In genomic region chr1:39958801-39959200, GRCh38 we compare ENCODE assay signal across 26 cellular contexts. TPM values are rescaled to one million over a fixed set of nuclear protein-coding genes. Genes with fewer than 3 reads are reported as not detected.
DNase-seq lines count a peak whose midpoint lies in the region; ATAC-seq, FAIRE-seq and TF ChIP-seq lines count a peak whose summit lies in the region.
"Had no signal": no experiment of that assay in that cellular context is flagged by ENCODE, and none has a peak within 500 bp of the region (broad histone marks: within the 10 kb centered on the region; RNA-seq: fewer than 3 reads in every experiment).

No MANE protein-coding gene starts in this region.

- TF ChIP-seq CTCF in K562 (IDR thresholded peaks at IDR 0.05 in 2 of 3, conservative IDR thresholded peaks at IDR 0.05 in 1 of 3; ENCODE audit: insufficient read depth in 2 of 3, low read depth in 1 of 3, low read length in 3 of 3) (no peak), left lung (IDR thresholded peaks at IDR 0.05) (no peak), D721Med (IDR thresholded peaks at IDR 0.05; ENCODE audit: insufficient read depth, missing control alignments) (no peak), foreskin keratinocyte (conservative IDR thresholded peaks at IDR 0.05) (no peak)

- H2AFZ ChIP-seq in Karpas-422 (ENCODE audit: low read length) (no peak overlapping the region), K562 (ENCODE audit: low read depth, low read length) (no peak overlapping the region)

- H3K4me3 Mint-ChIP-seq in stimulated activated memory B cell treated with anti-CD40 and anti-IgM and Interleukin-4, amounts not matched to agents 10 μg/mL and 1 μg/mL and 100 μg/mL, for 72 hours = no peak overlapping the region
- H3K4me3 Mint-ChIP-seq: activated naive CD4-positive, alpha-beta T cell treated with anti-CD3 and anti-CD28 coated beads, Interleukin-2, amount 50 U/mL, for 24 hours; mesothelial cell of epicardium; naive thymus-derived CD8-positive, alpha-beta T cell; stimulated activated naive CD8-positive, alpha-beta T cell treated with anti-CD3 and anti-CD28 coated beads, Interleukin-15, amount 100 ng/mL, for 72 hours; WTC11 had no signal

- POLR2A ChIA-PET in K562 (lab: Yijun Ruan, JAX) = interaction anchor here (0.5 to 1.3 kb wide), 4 partner anchors 9 to 133 kb away, joined by 3 to 4 read pairs (median 4); no protein-coding TSS in a partner anchor

- H3K36me3 Mint-ChIP-seq in stimulated activated memory B cell treated with anti-CD40 and anti-IgM and Interleukin-4, amounts not matched to agents 10 μg/mL and 1 μg/mL and 100 μg/mL, for 72 hours = peaks cover 47% of the 10 kb centered on the region
- H3K36me3 Mint-ChIP-seq: mesothelial cell of epicardium; naive thymus-derived CD8-positive, alpha-beta T cell had no signal

- FAIRE-seq in K562 (lab: Jason Lieb, UNC) = no peak
- FAIRE-seq in D721Med (lab: Jason Lieb, UNC) = no peak
- FAIRE-seq: GM12891, H1 had no signal

- H3K79me2 ChIP-seq in Karpas-422 (ENCODE audit: low read length) (peaks cover 52% of the 10 kb centered on the region), K562 (ENCODE audit: control insufficient read depth, insufficient read depth, low read length) (no peaks in the 10 kb centered on the region)

- ATAC-seq in K562 (no peak), left lung (no peak), GM18511 (IDR thresholded peaks at IDR 0.05; ENCODE audit: unreplicated experiment) (no peak), foreskin keratinocyte (no peak)
- no peak for ATAC-seq in stimulated activated memory B cell treated with anti-CD40 and anti-IgM and Interleukin-4, amounts not matched to agents 10 μg/mL and 1 μg/mL and 100 μg/mL, for 72 hours
- ATAC-seq: esophagus mucosa; left cardiac atrium; naive thymus-derived CD8-positive, alpha-beta T cell; stimulated activated naive CD8-positive, alpha-beta T cell treated with anti-CD3 and anti-CD28 coated beads, Interleukin-15, amount 100 ng/mL, for 72 hours; WTC11 had no signal

- H3K9me2 ChIP-seq in Karpas-422 (replicated peaks; ENCODE audit: insufficient read depth, low read length) = no peaks in the 10 kb centered on the region

- no peaks in the 10 kb centered on the region for H3K9me3 Mint-ChIP-seq in stimulated activated memory B cell treated with anti-CD40 and anti-IgM and Interleukin-4, amounts not matched to agents 10 μg/mL and 1 μg/mL and 100 μg/mL, for 72 hours
- H3K9me3 Mint-ChIP-seq: activated naive CD4-positive, alpha-beta T cell treated with anti-CD3 and anti-CD28 coated beads, Interleukin-2, amount 50 U/mL, for 24 hours; mesothelial cell of epicardium; naive thymus-derived CD8-positive, alpha-beta T cell; stimulated activated naive CD8-positive, alpha-beta T cell treated with anti-CD3 and anti-CD28 coated beads, Interleukin-15, amount 100 ng/mL, for 72 hours; WTC11 had no signal

- DNase-seq in Karpas-422 = no peak
- DNase-seq in K562 (ENCODE audit: extremely low read depth in 1 of 4, low spot score in 3 of 4) = no peak
- DNase-seq in left lung = no peak
- DNase-seq in D721Med (ENCODE audit: insufficient read length, low spot score) = no peak
- DNase-seq in foreskin keratinocyte = no peak
- DNase-seq: activated CD4-positive, alpha-beta T cell treated with anti-CD3 and anti-CD28 coated beads, Interleukin-2, amount 50 U/mL, for 48 hours; activated CD8-positive, alpha-beta memory T cell treated with anti-CD3 and anti-CD28 coated beads, Interleukin-2, amount 50 U/mL, for 4 hours; colonic mucosa; effector memory CD4-positive, alpha-beta T cell; foreskin melanocyte; left cardiac atrium; NCI-H1105 treated with DMSO at 0.1 percent for 48 hours; NCI-H2029; NCI-H2227 treated with DMSO at 0.1 percent for 48 hours; Peyer's patch; stimulated activated naive CD8-positive, alpha-beta T cell treated with anti-CD3 and anti-CD28 coated beads, Interleukin-15, amount 100 ng/mL, for 72 hours had no signal

- CTCF ChIA-PET in K562 (lab: Yijun Ruan, JAX; ENCODE audit: low intra/inter-chr PET ratio) = no interaction called here

- H3K9ac ChIP-seq in Karpas-422 (ENCODE audit: low read length) = peak overlapping the region; percentile 16; the same call in 1 of the 2 replicates
- no peak overlapping the region for H3K9ac ChIP-seq in K562 (ENCODE audit: insufficient read depth in 1 of 2, low read depth in 2 of 2, low read length in 2 of 2)

- H3K9me1 ChIP-seq in K562 (ENCODE audit: control insufficient read depth, insufficient read depth, low read length) = no peaks in the 10 kb centered on the region

- peaks cover 55% of the 10 kb centered on the region for H3K4me1 ChIP-seq in Karpas-422 (ENCODE audit: low read length)
- peaks cover 0 to 24% of the 10 kb centered on the region in 2 experiments; a peak in 3 of 5 replicates for H3K4me1 ChIP-seq in K562 (replicated peaks in 1 of 2; ENCODE audit: control insufficient read depth in 2 of 2, insufficient read depth in 2 of 2, low read length in 2 of 2)
- peaks cover 7 to 75% of the 10 kb centered on the region in 2 donors for H3K4me1 ChIP-seq in left lung
- H3K4me1 ChIP-seq in foreskin keratinocyte = peaks cover 32% of the 10 kb centered on the region

- peaks cover 6% of the 10 kb centered on the region; the same call in 1 of the 2 replicates for H4K20me1 ChIP-seq in Karpas-422 (ENCODE audit: insufficient read depth, low read depth, low read length)
- H4K20me1 ChIP-seq in K562 (replicated peaks; ENCODE audit: control insufficient read depth, insufficient read depth, low read length) = no peaks in the 10 kb centered on the region

- WGBS in K562 (ENCODE audit: insufficient coverage, low coverage, missing lambda C conversion rate) = 4% methylated on average over 5 of the region's 5 CpGs

- H3K27ac ChIP-seq in Karpas-422 (ENCODE audit: low read length) (peak overlapping the region; percentile 16; the same call in 1 of the 2 replicates), K562 (ENCODE audit: extremely low read depth, low read depth, low read length) (no peak overlapping the region), left lung (peak overlapping the region; percentile 53 to 77), foreskin keratinocyte (no peak overlapping the region)
- H3K27ac ChIP-seq: colonic mucosa had no signal

- H3K27ac Mint-ChIP-seq in stimulated activated memory B cell treated with anti-CD40 and anti-IgM and Interleukin-4, amounts not matched to agents 10 μg/mL and 1 μg/mL and 100 μg/mL, for 72 hours = peak overlapping the region; percentile 82
- H3K27ac Mint-ChIP-seq: activated naive CD4-positive, alpha-beta T cell treated with anti-CD3 and anti-CD28 coated beads, Interleukin-2, amount 50 U/mL, for 24 hours; mesothelial cell of epicardium; stimulated activated naive CD8-positive, alpha-beta T cell treated with anti-CD3 and anti-CD28 coated beads, Interleukin-15, amount 100 ng/mL, for 72 hours; WTC11 had no signal

- intact Hi-C loops in K562 (cut with micrococcal nuclease) = no loop called here
- intact Hi-C loops in left lung (cut with DNase I) = no loop called here

- no peak for TF ChIP-seq RAD21 in K562 (CRISPR knock-in tag; conservative IDR thresholded peaks at IDR 0.05 in 1 of 2, IDR thresholded peaks at IDR 0.05 in 1 of 2)

- in situ Hi-C loops in K562 (cut with MboI) = no loop called here

- no peak overlapping the region for H3K4me3 ChIP-seq in Karpas-422 (ENCODE audit: low read length)
- no peak overlapping the region for H3K4me3 ChIP-seq in K562
- peak overlapping the region in 1 of 2 donors; percentile 73 for H3K4me3 ChIP-seq in left lung
- H3K4me3 ChIP-seq: colonic mucosa, tibial nerve had no signal

- no peak for TF ChIP-seq EP300 in K562 (IDR thresholded peaks at IDR 0.05; ENCODE audit: low read length)

- peaks cover 75% of the 10 kb centered on the region for H3K4me1 Mint-ChIP-seq in stimulated activated memory B cell treated with anti-CD40 and anti-IgM and Interleukin-4, amounts not matched to agents 10 μg/mL and 1 μg/mL and 100 μg/mL, for 72 hours

- TF ChIP-seq POLR2A in K562 (conservative IDR thresholded peaks at IDR 0.05) = no peak

- H3K36me3 ChIP-seq in Karpas-422 (ENCODE audit: insufficient read depth, low read length) (peaks cover 26% of the 10 kb centered on the region), K562 (ENCODE audit: control insufficient read depth, insufficient read depth, low read length) (no peaks in the 10 kb centered on the region), left lung (peaks cover 0 to 36% of the 10 kb centered on the region in 2 donors)
- H3K36me3 ChIP-seq: colonic mucosa had no signal

- H3K9me3 ChIP-seq in Karpas-422 (ENCODE audit: low read length) = no peaks in the 10 kb centered on the region
- no peaks in the 10 kb centered on the region for H3K9me3 ChIP-seq in K562 (replicated peaks; ENCODE audit: control insufficient read depth, insufficient read depth, low read depth, low read length)
- H3K9me3 ChIP-seq in left lung = no peaks in the 10 kb centered on the region
- H3K9me3 ChIP-seq: colonic mucosa, Peyer's patch, tibial nerve had no signal

- H3K27me3 ChIP-seq in Karpas-422 (ENCODE audit: low read length) = no peaks in the 10 kb centered on the region
- peaks cover 33 to 42% of the 10 kb centered on the region in 2 experiments for H3K27me3 ChIP-seq in K562 (ENCODE audit: control insufficient read depth in 2 of 2, insufficient read depth in 2 of 2, low read length in 2 of 2)
- H3K27me3 ChIP-seq in left lung = peaks cover 0 to 26% of the 10 kb centered on the region in 2 donors
- no peaks in the 10 kb centered on the region for H3K27me3 ChIP-seq in foreskin keratinocyte
- H3K27me3 ChIP-seq: colonic mucosa, Peyer's patch, tibial nerve had no signal

- no peaks in the 10 kb centered on the region for H3K27me3 Mint-ChIP-seq in stimulated activated memory B cell treated with anti-CD40 and anti-IgM and Interleukin-4, amounts not matched to agents 10 μg/mL and 1 μg/mL and 100 μg/mL, for 72 hours
- H3K27me3 Mint-ChIP-seq: activated naive CD4-positive, alpha-beta T cell treated with anti-CD3 and anti-CD28 coated beads, Interleukin-2, amount 50 U/mL, for 24 hours; naive thymus-derived CD8-positive, alpha-beta T cell; stimulated activated naive CD8-positive, alpha-beta T cell treated with anti-CD3 and anti-CD28 coated beads, Interleukin-15, amount 100 ng/mL, for 72 hours had no signal

- BruUV-seq in K562 (replicated peaks; lab: Mats Ljungman, UMichigan) = no TSS peak

- no peak overlapping the region for H3K4me2 ChIP-seq in Karpas-422 (ENCODE audit: low read depth, low read length, poor library complexity, severe bottlenecking)
- H3K4me2 ChIP-seq in K562 (ENCODE audit: insufficient read depth, low read length) = no peak overlapping the region

RNA-seq across cellular contexts. Expression of gene MFSD2A, which starts 3.9 kb away (rescaled TPM):
- total RNA-seq in Karpas-422 (2014; rRNA removed; shearing (Covaris generic); ENCODE audit: low replicate concordance) = 11.6 and 20.8 TPM in 2 replicates
- total RNA-seq in K562 (2011; cell fraction: chromatin; rRNA removed; ENCODE audit: low replicate concordance) = 0.46 TPM in 1 of 2 replicates, not detected in the other
- 0.67 TPM in 1 of 2 replicates, not detected in the other for total RNA-seq in K562 (2011; cell fraction: nucleolus; rRNA removed)
- 0.37 TPM in 1 of 2 replicates, not detected in the other for total RNA-seq in K562 (2011; cell fraction: nucleoplasm; rRNA removed)
- total RNA-seq in K562 (2014; rRNA removed) (not detected in 2 replicates), K562 (2014; rRNA removed; fragmentation: Illumina TruSeq; extraction: Trizol) (0.07 TPM in 1 of 2 replicates, not detected in the other), K562 (2015; rRNA removed; fragmentation: Illumina TruSeq; extraction: Trizol) (0.40 TPM in 1 of 2 replicates, not detected in the other), K562 (2021) (0.18 and 0.33 TPM in 2 replicates), left lung (100 to 1,000 TPM in 1 of 2 donors, 10 to 100 TPM in 1; 98.0 to 114 TPM), foreskin keratinocyte (55.1 and 62.0 TPM in 2 replicates)
- polyA plus RNA-seq in K562 (2011; rRNA removed) (0.06 and 0.19 TPM in 2 replicates), K562 (2014; fragmentation: Illumina TruSeq; extraction: Trizol) (0.11 and 0.15 TPM in 2 replicates), K562 (2014; fragmentation: Nextera tagmentation; extraction: Ambion mirVana) (not detected), K562 (2014; rRNA removed) (not detected in 2 replicates), foreskin keratinocyte (47.6 and 49.8 TPM in 2 replicates)
- 0.10 and 0.13 TPM in 2 replicates for polyA plus RNA-seq in K562 (2011; cell fraction: cytosol; rRNA removed)
- 0.51 and 0.67 TPM in 2 replicates for polyA plus RNA-seq in K562 (2011; cell fraction: nucleus; rRNA removed)
- 0.04 and 0.14 TPM in 2 replicates for polyA plus RNA-seq in K562 (2012)
- polyA minus RNA-seq in K562 (2011; rRNA and poly(A)+ RNA removed) = 0.35 TPM in 1 of 2 replicates, not detected in the other
- not detected in 2 replicates for polyA minus RNA-seq in K562 (2011; cell fraction: cytosol; rRNA and poly(A)+ RNA removed)
- polyA minus RNA-seq in K562 (2011; cell fraction: nucleus; rRNA and poly(A)+ RNA removed) = 0.78 TPM in 1 of 2 replicates, not detected in the other

RNA-seq across cellular contexts. Expression of gene MYCL, which starts 57.1 kb away (rescaled TPM):
- total RNA-seq in Karpas-422 (2014; rRNA removed; shearing (Covaris generic); ENCODE audit: low replicate concordance) = 1.5 TPM in 2 replicates
- total RNA-seq in K562 (2011; cell fraction: chromatin; rRNA removed; ENCODE audit: low replicate concordance) = 17.1 and 25.1 TPM in 2 replicates
- total RNA-seq in K562 (2011; cell fraction: nucleolus; rRNA removed) = 30.7 and 32.6 TPM in 2 replicates
- total RNA-seq in K562 (2011; cell fraction: nucleoplasm; rRNA removed) = 27.3 and 29.5 TPM in 2 replicates
- total RNA-seq in K562 (2014; rRNA removed) (18.8 and 22.5 TPM in 2 replicates), K562 (2014; rRNA removed; fragmentation: Illumina TruSeq; extraction: Trizol) (12.8 and 13.2 TPM in 2 replicates), K562 (2015; rRNA removed; fragmentation: Illumina TruSeq; extraction: Trizol) (3.8 and 4.3 TPM in 2 replicates), K562 (2021) (19.7 and 22.0 TPM in 2 replicates), left lung (1 to 10 TPM; 2.7 to 4.3 TPM), foreskin keratinocyte (5.6 and 6.1 TPM in 2 replicates)
- polyA plus RNA-seq in K562 (2011; rRNA removed) (11.2 and 14.9 TPM in 2 replicates), K562 (2014; fragmentation: Illumina TruSeq; extraction: Trizol) (14.7 and 15.4 TPM in 2 replicates), K562 (2014; fragmentation: Nextera tagmentation; extraction: Ambion mirVana) (1 to 10 TPM; 3.5 to 4.0 TPM), K562 (2014; rRNA removed) (17.1 and 18.2 TPM in 2 replicates), foreskin keratinocyte (3.3 TPM in 2 replicates)
- polyA plus RNA-seq in K562 (2011; cell fraction: cytosol; rRNA removed) = 12.4 and 15.8 TPM in 2 replicates
- polyA plus RNA-seq in K562 (2011; cell fraction: nucleus; rRNA removed) = 12.3 and 20.0 TPM in 2 replicates
- polyA plus RNA-seq in K562 (2012) = 6.2 and 30.6 TPM in 2 replicates
- 12.1 and 17.8 TPM in 2 replicates for polyA minus RNA-seq in K562 (2011; rRNA and poly(A)+ RNA removed)
- 6.6 and 8.7 TPM in 2 replicates for polyA minus RNA-seq in K562 (2011; cell fraction: cytosol; rRNA and poly(A)+ RNA removed)
- 15.6 and 34.1 TPM in 2 replicates for polyA minus RNA-seq in K562 (2011; cell fraction: nucleus; rRNA and poly(A)+ RNA removed)
- total RNA-seq: naive thymus-derived CD8-positive, alpha-beta T cell had no signal
- polyA plus RNA-seq: naive thymus-derived CD8-positive, alpha-beta T cell had no signal

Comparison
In these comparisons a context has a peak if more than half of its experiments do, and no peak if none do; other contexts are left out.
1. H3K27ac ChIP-seq: peak in Karpas-422 (single experiment) and left lung (2 of 2); none in K562 (single experiment) and foreskin keratinocyte (single experiment).